ENCODE assay signal across 1 cellular context in the genomic region with DNA sequence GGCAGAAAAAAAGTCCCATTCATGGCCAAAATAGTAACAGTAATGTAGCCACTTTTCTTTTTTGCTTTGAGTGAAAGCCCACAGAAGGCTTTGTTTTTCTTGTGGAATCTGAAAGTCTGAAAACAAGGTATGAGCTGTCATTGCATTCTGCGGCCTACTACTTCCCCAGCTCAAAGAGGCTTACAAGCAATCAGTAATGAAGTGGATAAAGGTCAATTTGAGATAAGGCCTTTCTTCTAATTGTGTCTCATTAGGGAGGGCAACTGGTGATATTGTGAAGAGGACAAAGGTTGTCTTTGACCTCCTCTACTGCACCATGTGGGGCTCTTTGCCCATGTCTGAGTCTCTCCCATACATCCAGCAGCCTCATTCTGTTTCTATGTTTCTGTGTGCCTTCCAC.
A peak's percentile ranks its signal among the peaks of the same experiment; 100 is the strongest.
TF ChIP-seq lines count a peak whose summit lies in the region.

No MANE protein-coding gene starts in this region.

TF ChIP-seq in GM12878, 131 proteins besides CTCF, POLR2A, EP300 and RAD21 (continued from another document):
- TF ChIP-seq, protein P1, sequence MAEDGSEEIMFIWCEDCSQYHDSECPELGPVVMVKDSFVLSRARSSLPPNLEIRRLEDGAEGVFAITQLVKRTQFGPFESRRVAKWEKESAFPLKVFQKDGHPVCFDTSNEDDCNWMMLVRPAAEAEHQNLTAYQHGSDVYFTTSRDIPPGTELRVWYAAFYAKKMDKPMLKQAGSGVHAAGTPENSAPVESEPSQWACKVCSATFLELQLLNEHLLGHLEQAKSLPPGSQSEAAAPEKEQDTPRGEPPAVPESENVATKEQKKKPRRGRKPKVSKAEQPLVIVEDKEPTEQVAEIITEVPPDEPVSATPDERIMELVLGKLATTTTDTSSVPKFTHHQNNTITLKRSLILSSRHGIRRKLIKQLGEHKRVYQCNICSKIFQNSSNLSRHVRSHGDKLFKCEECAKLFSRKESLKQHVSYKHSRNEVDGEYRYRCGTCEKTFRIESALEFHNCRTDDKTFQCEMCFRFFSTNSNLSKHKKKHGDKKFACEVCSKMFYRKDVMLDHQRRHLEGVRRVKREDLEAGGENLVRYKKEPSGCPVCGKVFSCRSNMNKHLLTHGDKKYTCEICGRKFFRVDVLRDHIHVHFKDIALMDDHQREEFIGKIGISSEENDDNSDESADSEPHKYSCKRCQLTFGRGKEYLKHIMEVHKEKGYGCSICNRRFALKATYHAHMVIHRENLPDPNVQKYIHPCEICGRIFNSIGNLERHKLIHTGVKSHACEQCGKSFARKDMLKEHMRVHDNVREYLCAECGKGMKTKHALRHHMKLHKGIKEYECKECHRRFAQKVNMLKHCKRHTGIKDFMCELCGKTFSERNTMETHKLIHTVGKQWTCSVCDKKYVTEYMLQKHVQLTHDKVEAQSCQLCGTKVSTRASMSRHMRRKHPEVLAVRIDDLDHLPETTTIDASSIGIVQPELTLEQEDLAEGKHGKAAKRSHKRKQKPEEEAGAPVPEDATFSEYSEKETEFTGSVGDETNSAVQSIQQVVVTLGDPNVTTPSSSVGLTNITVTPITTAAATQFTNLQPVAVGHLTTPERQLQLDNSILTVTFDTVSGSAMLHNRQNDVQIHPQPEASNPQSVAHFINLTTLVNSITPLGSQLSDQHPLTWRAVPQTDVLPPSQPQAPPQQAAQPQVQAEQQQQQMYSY (CRISPR knock-in tag; IDR thresholded peaks at IDR 0.05), result no peak
- peak; percentile 41; the same call in 1 of the 2 replicates for TF ChIP-seq NR2F1 (conservative IDR thresholded peaks at IDR 0.05)
- TF ChIP-seq MTA2 (IDR thresholded peaks at IDR 0.05; ENCODE audit: low read depth), result peak; percentile 56
